ENCODE assay signal across 1 cellular context in the genomic region with DNA sequence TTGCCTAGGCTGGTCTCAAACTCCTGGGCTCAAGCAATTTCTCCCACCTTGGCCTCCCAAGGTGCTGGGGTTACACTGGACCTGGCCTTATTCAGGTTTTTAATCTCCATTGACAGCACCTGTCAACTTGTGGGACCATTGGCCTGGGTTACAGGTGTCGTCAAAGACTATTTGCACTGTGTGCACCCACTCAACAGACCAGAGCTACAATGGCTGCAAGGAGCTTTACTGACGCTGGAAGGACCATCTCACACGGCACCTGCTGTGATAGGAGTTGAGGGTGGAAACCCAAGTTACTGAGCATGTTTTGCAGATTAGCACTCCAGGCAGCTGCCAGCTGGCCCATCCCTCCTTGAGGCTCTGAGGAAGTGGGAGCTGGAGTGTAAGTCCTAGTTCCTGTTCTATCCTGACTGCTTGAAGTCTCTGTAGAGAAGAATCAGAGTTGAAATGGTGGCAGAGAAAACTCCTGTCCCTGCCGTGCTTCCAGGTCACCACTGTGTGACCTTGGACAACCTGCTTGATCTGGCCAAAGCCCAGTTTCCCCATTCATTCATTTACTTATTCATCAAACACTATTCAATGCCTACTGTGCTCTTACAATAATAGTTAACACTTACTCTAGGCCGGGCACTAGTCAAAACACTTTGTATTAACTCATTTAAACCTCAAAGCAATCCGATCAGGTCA.
TF ChIP-seq lines count a peak whose summit lies in the region.

No MANE protein-coding gene starts in this region.

TF ChIP-seq in liver, 16 proteins besides CTCF, POLR2A, EP300 and RAD21:
- TF ChIP-seq, protein P1, sequence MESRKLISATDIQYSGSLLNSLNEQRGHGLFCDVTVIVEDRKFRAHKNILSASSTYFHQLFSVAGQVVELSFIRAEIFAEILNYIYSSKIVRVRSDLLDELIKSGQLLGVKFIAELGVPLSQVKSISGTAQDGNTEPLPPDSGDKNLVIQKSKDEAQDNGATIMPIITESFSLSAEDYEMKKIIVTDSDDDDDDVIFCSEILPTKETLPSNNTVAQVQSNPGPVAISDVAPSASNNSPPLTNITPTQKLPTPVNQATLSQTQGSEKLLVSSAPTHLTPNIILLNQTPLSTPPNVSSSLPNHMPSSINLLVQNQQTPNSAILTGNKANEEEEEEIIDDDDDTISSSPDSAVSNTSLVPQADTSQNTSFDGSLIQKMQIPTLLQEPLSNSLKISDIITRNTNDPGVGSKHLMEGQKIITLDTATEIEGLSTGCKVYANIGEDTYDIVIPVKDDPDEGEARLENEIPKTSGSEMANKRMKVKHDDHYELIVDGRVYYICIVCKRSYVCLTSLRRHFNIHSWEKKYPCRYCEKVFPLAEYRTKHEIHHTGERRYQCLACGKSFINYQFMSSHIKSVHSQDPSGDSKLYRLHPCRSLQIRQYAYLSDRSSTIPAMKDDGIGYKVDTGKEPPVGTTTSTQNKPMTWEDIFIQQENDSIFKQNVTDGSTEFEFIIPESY (IDR thresholded peaks at IDR 0.05): no peak
- TF ChIP-seq FOXA1 (IDR thresholded peaks at IDR 0.05): no peak
- TF ChIP-seq YY1 (IDR thresholded peaks at IDR 0.05): peak; percentile 67
- TF ChIP-seq NR2F2 (IDR thresholded peaks at IDR 0.05): peak; percentile 26
- no peak for TF ChIP-seq HNF4G (IDR thresholded peaks at IDR 0.05)
- peak; percentile 64 to 81 for TF ChIP-seq RXRA (IDR thresholded peaks at IDR 0.05)
- peak in 1 of 2 donors; percentile 14 for TF ChIP-seq HNF4A (conservative IDR thresholded peaks at IDR 0.05)
